In the genomic region with DNA sequence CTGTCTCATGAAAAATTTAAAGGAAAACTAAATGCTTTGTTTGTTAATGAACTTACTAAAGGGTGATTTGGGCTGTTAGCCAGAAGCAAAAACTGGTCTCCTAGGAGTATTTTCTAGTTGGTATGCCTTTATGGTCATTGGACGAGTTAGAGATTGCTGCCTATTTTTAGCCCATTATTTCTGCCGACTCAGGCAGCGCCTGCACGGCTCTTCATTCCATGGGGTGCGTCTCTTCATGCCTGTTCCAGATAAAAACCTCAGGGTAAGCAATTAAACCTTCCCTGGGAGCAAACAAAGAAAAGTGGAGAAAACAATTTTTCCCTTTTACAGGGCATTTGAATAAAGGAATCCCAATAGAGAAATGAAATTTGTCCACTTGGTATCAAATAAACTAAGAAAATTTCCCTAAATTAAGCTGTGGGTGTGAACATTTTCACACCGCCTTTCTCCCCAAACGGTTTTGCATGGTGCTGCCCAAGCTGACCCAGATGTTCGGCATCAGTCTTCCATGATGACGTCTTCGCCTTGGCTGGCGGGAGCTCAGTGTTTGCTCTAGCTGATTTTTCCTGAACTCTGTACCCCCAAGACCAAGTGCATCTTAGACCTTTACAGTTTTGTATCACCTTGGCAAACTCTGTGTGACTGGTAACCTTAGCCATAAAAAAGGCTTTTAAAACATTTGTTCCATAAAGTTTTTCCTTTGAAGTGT, we compare ENCODE assay signal across 15 cellular contexts.
"Had no signal": no experiment of that assay in that cellular context is flagged by ENCODE, and none has a peak within 500 bp of the region (broad histone marks: within the 10 kb centered on the region; RNA-seq: fewer than 3 reads in every experiment).

No MANE protein-coding gene starts in this region.

- H3K9me3 Mint-ChIP-seq: activated CD4-positive, alpha-beta T cell treated with anti-CD3 and anti-CD28 coated beads, Interleukin-2, amount 10 ng/mL, durations not matched to agents 7 days and 5 days; activated naive CD4-positive, alpha-beta T cell treated with anti-CD3 and anti-CD28 coated beads, Interleukin-2, amount 50 U/mL, for 24 hours; neural progenitor cell; type B pancreatic cell had no signal

- DNase-seq: activated CD4-positive, alpha-beta T cell treated with anti-CD3 and anti-CD28 coated beads, Interleukin-2, amount 10 ng/mL, durations not matched to agents 7 days and 5 days; activated CD4-positive, CD25-positive, alpha-beta regulatory T cell; activated T-cell treated with anti-CD3 and anti-CD28 coated beads for 4 hours; body of pancreas; effector memory CD4-positive, alpha-beta T cell; immature natural killer cell; mesenchymal stem cell; pancreas; stimulated activated naive CD4-positive, alpha-beta T cell; T-helper 2 cell had no signal

- H3K36me3 Mint-ChIP-seq: activated naive CD4-positive, alpha-beta T cell treated with anti-CD3 and anti-CD28 coated beads, Interleukin-2, amount 50 U/mL, for 24 hours; immature natural killer cell; neural progenitor cell; type B pancreatic cell had no signal

- H3K36me3 ChIP-seq: neural progenitor cell, pancreas had no signal

- H3K27ac Mint-ChIP-seq: activated CD4-positive, alpha-beta T cell treated with anti-CD3 and anti-CD28 coated beads, Interleukin-2, amount 10 ng/mL, durations not matched to agents 7 days and 5 days; activated naive CD4-positive, alpha-beta T cell treated with anti-CD3 and anti-CD28 coated beads, Interleukin-2, amount 50 U/mL, for 24 hours; immature natural killer cell; neural progenitor cell; type B pancreatic cell had no signal

- H3K27ac ChIP-seq: body of pancreas, epithelial cell of prostate, neural progenitor cell, pancreas had no signal

- H3K4me3 ChIP-seq: body of pancreas, neural progenitor cell, pancreas had no signal

- H3K9me3 ChIP-seq: body of pancreas, pancreas had no signal

- H3K4me1 ChIP-seq: body of pancreas, pancreas had no signal

- H3K4me3 Mint-ChIP-seq: activated CD4-positive, alpha-beta T cell treated with anti-CD3 and anti-CD28 coated beads, Interleukin-2, amount 10 ng/mL, durations not matched to agents 7 days and 5 days; activated naive CD4-positive, alpha-beta T cell treated with anti-CD3 and anti-CD28 coated beads, Interleukin-2, amount 50 U/mL, for 24 hours; immature natural killer cell; neural progenitor cell; type B pancreatic cell had no signal

- ATAC-seq: body of pancreas, left lobe of liver had no signal

- H3K27me3 Mint-ChIP-seq: activated naive CD4-positive, alpha-beta T cell treated with anti-CD3 and anti-CD28 coated beads, Interleukin-2, amount 50 U/mL, for 24 hours had no signal

- H3K27me3 ChIP-seq: body of pancreas, neural progenitor cell had no signal

- H3K4me1 Mint-ChIP-seq: activated CD4-positive, alpha-beta T cell treated with anti-CD3 and anti-CD28 coated beads, Interleukin-2, amount 10 ng/mL, durations not matched to agents 7 days and 5 days; activated naive CD4-positive, alpha-beta T cell treated with anti-CD3 and anti-CD28 coated beads, Interleukin-2, amount 50 U/mL, for 24 hours; immature natural killer cell had no signal
